18 cellular contexts compared by ENCODE assay signal in the genomic region with DNA sequence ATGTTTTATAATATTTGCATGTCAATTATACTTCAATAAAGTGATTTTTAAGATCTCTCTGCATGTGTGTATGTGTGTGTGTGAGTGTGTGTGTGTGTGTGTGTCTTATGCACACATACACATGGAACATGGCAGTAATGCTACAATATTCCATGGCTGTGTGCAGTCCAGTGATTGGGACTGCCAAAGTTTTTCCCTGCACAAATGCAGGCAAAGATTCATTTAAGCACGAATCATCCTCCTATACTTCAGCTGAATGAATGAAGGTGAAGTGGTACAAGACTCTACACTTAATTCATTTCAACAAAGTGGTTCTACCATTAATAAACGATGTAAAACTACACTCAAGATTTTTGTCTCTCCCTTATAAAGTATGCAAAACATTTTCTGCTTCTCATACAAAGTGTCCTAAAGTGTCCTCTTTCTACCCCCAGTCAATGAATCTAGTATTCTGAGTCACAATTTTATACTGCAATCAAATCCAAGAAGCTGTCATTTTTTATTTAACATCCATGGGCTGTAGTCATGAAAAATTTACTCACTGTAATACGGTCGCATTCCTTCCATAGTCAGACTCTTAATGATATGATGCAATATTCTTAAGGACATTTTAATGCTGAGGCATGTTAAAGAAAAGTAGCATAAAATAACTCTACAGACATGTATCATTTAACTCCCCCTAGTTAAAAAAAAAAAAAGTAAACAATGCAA.
DNase-seq lines count a peak whose midpoint lies in the region; ATAC-seq, FAIRE-seq and TF ChIP-seq lines count a peak whose summit lies in the region.
"Had no signal": no experiment of that assay in that cellular context is flagged by ENCODE, and none has a peak within 500 bp of the region (broad histone marks: within the 10 kb centered on the region; RNA-seq: fewer than 3 reads in every experiment).

No MANE protein-coding gene starts in this region.

- TF ChIP-seq POLR2A in H1 (IDR thresholded peaks at IDR 0.05; ENCODE audit: control extremely low read depth in 1 of 2, low read depth in 2 of 2, low read length in 2 of 2), result no peak

- H2BK5ac ChIP-seq in H1 (ENCODE audit: low read depth, low read length) (no peak overlapping the region), mesenchymal stem cell (ENCODE audit: low read depth, low read length, poor library complexity, severe bottlenecking) (no peak overlapping the region)

- H3K9me3 ChIP-seq in H1 (ENCODE audit: insufficient read depth in 2 of 2, low read depth in 1 of 2, low read length in 1 of 2) (peaks cover 0 to 3% of the 10 kb centered on the region in 2 experiments; a peak in 1 of 4 replicates), mesenchymal stem cell (ENCODE audit: control insufficient read depth, low read length) (peaks cover 13% of the 10 kb centered on the region), heart right ventricle (peaks cover 0 to 14% (median 8%) of the 10 kb centered on the region in 11 donors)
- H3K9me3 ChIP-seq: thoracic aorta had no signal

- no peak overlapping the region for H3K4me3 ChIP-seq in H1 (ENCODE audit: extremely low read depth in 1 of 4, insufficient read depth in 2 of 4, low read depth in 3 of 4, low read length in 4 of 4)
- no peak overlapping the region for H3K4me3 ChIP-seq in mesenchymal stem cell (ENCODE audit: insufficient read depth in 1 of 2, low read depth in 1 of 2, low read length in 2 of 2)
- no peak overlapping the region for H3K4me3 ChIP-seq in heart right ventricle
- H3K4me3 ChIP-seq: thoracic aorta had no signal

- H2BK15ac ChIP-seq in H1 (ENCODE audit: low read length) (no peak overlapping the region), mesenchymal stem cell (ENCODE audit: low read depth, poor library complexity, severe bottlenecking) (no peak overlapping the region)

- TF ChIP-seq RAD21 in H1 (IDR thresholded peaks at IDR 0.05 in 1 of 2, conservative IDR thresholded peaks at IDR 0.05 in 1 of 2; ENCODE audit: low read depth in 2 of 2, low read length in 2 of 2), result no peak

- H3K18ac ChIP-seq in H1 (ENCODE audit: extremely low read depth, low read length) (no peak overlapping the region), mesenchymal stem cell (ENCODE audit: low read depth in 1 of 2, low read length in 2 of 2) (no peak overlapping the region)

- 86% methylated on average over 4 of the region's 4 CpGs; no CpG with 5 or more reads in 1 of the 2 experiments for WGBS in H1 (ENCODE audit: extremely low coverage in 1 of 2, insufficient coverage in 1 of 2, insufficient read length in 1 of 2, insufficient replicate concordance in 2 of 2, low coverage in 1 of 2, low lambda C conversion rate in 2 of 2, missing lambda C conversion rate in 1 of 2), 2 experiments
- WGBS in mesenchymal stem cell, result 98% methylated on average over 2 of the region's 4 CpGs
- 71 to 73% methylated on average over 4 of the region's 4 CpGs for WGBS in heart right ventricle, 2 donors

- ATAC-seq in GM21367 (IDR thresholded peaks at IDR 0.05; ENCODE audit: unreplicated experiment), result no peak
- ATAC-seq in heart right ventricle, result no peak
- ATAC-seq: natural killer cell had no signal

- H2AK5ac ChIP-seq in H1 (ENCODE audit: low read depth, low read length), result no peak overlapping the region
- no peak overlapping the region for H2AK5ac ChIP-seq in mesenchymal stem cell (ENCODE audit: low read length, severe bottlenecking)

- no peak overlapping the region for H3K56ac ChIP-seq in H1 (replicated peaks; ENCODE audit: insufficient read length, low read depth, low read length)

- intact Hi-C loops in heart right ventricle (cut with DNase I), result no loop called here

- H4K91ac ChIP-seq in H1 (replicated peaks; ENCODE audit: insufficient read length, low read length) (no peak overlapping the region), mesenchymal stem cell (ENCODE audit: low read length) (no peak overlapping the region)

- H2BK20ac ChIP-seq in H1 (ENCODE audit: low read length), result no peak overlapping the region

- no peaks in the 10 kb centered on the region for H3K23me2 ChIP-seq in H1 (ENCODE audit: low read depth, low read length)

- TF ChIP-seq EP300 in H1 (IDR thresholded peaks at IDR 0.05; ENCODE audit: borderline replicate concordance in 1 of 2, low read depth in 2 of 2, low read length in 2 of 2), result no peak

- DNase-seq in AG08395 (ENCODE audit: low spot score) (peak; percentile 83), LHCN-M2 (ENCODE audit: low read depth) (peak; percentile 29), H1 (ENCODE audit: low read depth in 1 of 2, low spot score in 2 of 2) (no peak), mesenchymal stem cell (peak; percentile 4), heart right ventricle (no peak)
- no peak for DNase-seq in activated naive CD4-positive, alpha-beta T cell treated with Interleukin-2 at 50 U/mL for 16 hours
- DNase-seq in stimulated activated CD4-positive, alpha-beta T cell treated with anti-CD3 and anti-CD28 coated beads, Interleukin-12 subunit alpha, Interleukin-12 subunit beta, amount 100 ng/mL, for 4 hours, result no peak
- DNase-seq: activated CD4-positive, alpha-beta T cell treated with anti-CD3 and anti-CD28 coated beads for 48 hours; activated naive CD8-positive, alpha-beta T cell treated with anti-CD3 and anti-CD28 coated beads for 36 hours; AML-193; H9; natural killer cell; NCI-H1417; stimulated activated CD4-positive, alpha-beta T cell treated with anti-CD3 and anti-CD28 coated beads, Interleukin-2, amount 100 ng/mL, for 24 hours had no signal

- H3K79me2 ChIP-seq in H1 (ENCODE audit: control insufficient read depth in 1 of 2, insufficient read depth in 2 of 2, low read length in 2 of 2), result no peaks in the 10 kb centered on the region

- H3K9ac ChIP-seq in H1 (replicated peaks in 1 of 4; ENCODE audit: extremely low read depth in 1 of 4, low read depth in 3 of 4, low read length in 3 of 4) (no peak overlapping the region), mesenchymal stem cell (ENCODE audit: low read length) (no peak overlapping the region)
- H3K9ac ChIP-seq: KMS-11 had no signal

- H3K4me2 ChIP-seq in H1 (ENCODE audit: insufficient read depth in 1 of 2, low read depth in 2 of 2, low read length in 2 of 2) (no peak overlapping the region), mesenchymal stem cell (ENCODE audit: low read length, poor library complexity, severe bottlenecking) (no peak overlapping the region)
- H3K4me2 ChIP-seq: KMS-11 had no signal

- H3K27me3 ChIP-seq in H1 (replicated peaks in 1 of 4; ENCODE audit: control insufficient read depth in 3 of 4, extremely low read depth in 1 of 4, insufficient read depth in 3 of 4, low read length in 3 of 4) (no peaks in the 10 kb centered on the region), mesenchymal stem cell (ENCODE audit: control insufficient read depth in 1 of 2, insufficient read depth in 1 of 2, low read length in 2 of 2) (no peaks in the 10 kb centered on the region), heart right ventricle (no peaks in the 10 kb centered on the region)

- no peak overlapping the region for H3K23ac ChIP-seq in H1 (ENCODE audit: insufficient read length)
- no peak overlapping the region for H3K23ac ChIP-seq in mesenchymal stem cell (ENCODE audit: low read length in 2 of 2)

- H3K4ac ChIP-seq in H1 (replicated peaks; ENCODE audit: insufficient read length, low read depth, low read length), result no peak overlapping the region
- H3K4ac ChIP-seq in mesenchymal stem cell (ENCODE audit: low read depth in 1 of 2, low read length in 2 of 2), result no peak overlapping the region

- H4K20me1 ChIP-seq in H1 (replicated peaks in 1 of 2; ENCODE audit: control insufficient read depth in 1 of 2, insufficient read depth in 2 of 2, low read length in 2 of 2), result no peaks in the 10 kb centered on the region

- H4K5ac ChIP-seq in H1 (ENCODE audit: insufficient read length, low read depth, low read length), result no peak overlapping the region

- no peak overlapping the region for H2BK12ac ChIP-seq in H1 (ENCODE audit: low read depth, low read length)
- no peak overlapping the region for H2BK12ac ChIP-seq in mesenchymal stem cell (ENCODE audit: low read length in 2 of 2)

- no peak overlapping the region for H2AFZ ChIP-seq in H1 (ENCODE audit: low read length)
- no peak overlapping the region for H2AFZ ChIP-seq in mesenchymal stem cell (ENCODE audit: low read depth, low read length)

- POLR2A ChIA-PET in H1 (lab: Charles Lee; ENCODE audit: partially characterized antibody), result no interaction called here

- no peak for FAIRE-seq in H1 (lab: Jason Lieb, UNC)
- FAIRE-seq: endothelial cell of umbilical vein had no signal

- H3K4me1 ChIP-seq in H1 (replicated peaks in 1 of 4; ENCODE audit: control insufficient read depth in 3 of 4, insufficient read depth in 4 of 4, low read length in 3 of 4), result peaks cover 0 to 5% (median 0%) of the 10 kb centered on the region in 4 experiments; a peak in 1 of 7 replicates
- no peaks in the 10 kb centered on the region for H3K4me1 ChIP-seq in mesenchymal stem cell (ENCODE audit: control insufficient read depth, insufficient read depth, low read depth, low read length)
- H3K4me1 ChIP-seq in heart right ventricle, result peaks cover 0 to 4% (median 0%) of the 10 kb centered on the region in 9 donors

- H3K27ac ChIP-seq in H1 (ENCODE audit: low read depth, low read length), result no peak overlapping the region
- no peak overlapping the region for H3K27ac ChIP-seq in mesenchymal stem cell (ENCODE audit: low read length, poor library complexity, severe bottlenecking)
- no peak overlapping the region for H3K27ac ChIP-seq in heart right ventricle
- H3K27ac ChIP-seq: KMS-11, thoracic aorta had no signal

- H3K36me3 ChIP-seq in H1 (ENCODE audit: control insufficient read depth in 2 of 4, insufficient read depth in 4 of 4, low read length in 3 of 4), result no peaks in the 10 kb centered on the region
- H3K36me3 ChIP-seq in mesenchymal stem cell (ENCODE audit: control insufficient read depth in 1 of 2, insufficient read depth in 2 of 2, low read depth in 1 of 2, low read length in 2 of 2), result no peaks in the 10 kb centered on the region
- no peaks in the 10 kb centered on the region for H3K36me3 ChIP-seq in heart right ventricle
- H3K36me3 ChIP-seq: thoracic aorta had no signal

- TF ChIP-seq CTCF in H1 (IDR thresholded peaks at IDR 0.05; ENCODE audit: control extremely low read depth in 1 of 3, insufficient read depth in 1 of 3, low read depth in 1 of 3, low read length in 3 of 3) (no peak), heart right ventricle (IDR thresholded peaks at IDR 0.05) (no peak)

- H3K79me1 ChIP-seq in H1 (ENCODE audit: low read depth, low read length), result no peaks in the 10 kb centered on the region
- H3K79me1 ChIP-seq in mesenchymal stem cell (replicated peaks; ENCODE audit: low read length, poor library complexity, severe bottlenecking), result peaks cover 9% of the 10 kb centered on the region

- H4K8ac ChIP-seq in H1 (ENCODE audit: extremely low read depth, insufficient read depth, low read length) (no peak overlapping the region), mesenchymal stem cell (ENCODE audit: low read length) (no peak overlapping the region)

- H3K14ac ChIP-seq in H1 (ENCODE audit: insufficient read length), result no peak overlapping the region
- H3K14ac ChIP-seq in mesenchymal stem cell (ENCODE audit: low read length in 2 of 2), result no peak overlapping the region

- CTCF ChIA-PET in H1 (lab: Charles Lee; ENCODE audit: partially characterized antibody), result no interaction called here

- H2BK120ac ChIP-seq in H1 (replicated peaks; ENCODE audit: low read depth, low read length) (no peak overlapping the region), mesenchymal stem cell (ENCODE audit: low read depth, low read length) (no peak overlapping the region)

TF ChIP-seq in H1, 55 proteins besides CTCF, POLR2A, EP300 and RAD21 (continues in another document):
- TF ChIP-seq JUND (IDR thresholded peaks at IDR 0.05; ENCODE audit: low read length), result no peak

Comparison
In these comparisons a context has a peak if more than half of its experiments do, and no peak if none do; other contexts are left out.
1. DNase-seq: peak in AG08395 (single experiment), LHCN-M2 (single experiment) and mesenchymal stem cell (single experiment); none in H1 (0 of 2), activated naive CD4-positive, alpha-beta T cell treated with Interleukin-2 at 50 U/mL for 16 hours (single experiment), heart right ventricle (0 of 2) and stimulated activated CD4-positive, alpha-beta T cell treated with anti-CD3 and anti-CD28 coated beads, Interleukin-12 subunit alpha, Interleukin-12 subunit beta, amount 100 ng/mL, for 4 hours (single experiment).